2 cellular contexts compared by ENCODE assay signal in genomic region chr17:82702161-82702932, GRCh38.
TF ChIP-seq lines count a peak whose summit lies in the region.

No MANE protein-coding gene starts in this region.

TF ChIP-seq in A549, 52 proteins besides CTCF, POLR2A, EP300 and RAD21:
- TF ChIP-seq SMC3 (IDR thresholded peaks at IDR 0.05): 0 out of 3 replicates have a peak, but pooled peaks have one; percentile 19
- no peak for TF ChIP-seq RARB (CRISPR knock-in tag; IDR thresholded peaks at IDR 0.05)
- no peak for TF ChIP-seq E2F6 (IDR thresholded peaks at IDR 0.05; ENCODE audit: borderline replicate concordance, low read depth)
- TF ChIP-seq HOXB13 (CRISPR knock-in tag; IDR thresholded peaks at IDR 0.05; ENCODE audit: low read depth): no peak

TF ChIP-seq in IMR-90, 13 proteins besides CTCF, POLR2A, EP300 and RAD21:
- no peak for TF ChIP-seq MAZ (IDR thresholded peaks at IDR 0.05; ENCODE audit: borderline replicate concordance, low read depth, low read length)
- no peak for TF ChIP-seq SMC3 (IDR thresholded peaks at IDR 0.05; ENCODE audit: low read depth, low read length)
- TF ChIP-seq CHD1 (IDR thresholded peaks at IDR 0.05; ENCODE audit: low read depth, low read length): no peak
- TF ChIP-seq, protein P1, sequence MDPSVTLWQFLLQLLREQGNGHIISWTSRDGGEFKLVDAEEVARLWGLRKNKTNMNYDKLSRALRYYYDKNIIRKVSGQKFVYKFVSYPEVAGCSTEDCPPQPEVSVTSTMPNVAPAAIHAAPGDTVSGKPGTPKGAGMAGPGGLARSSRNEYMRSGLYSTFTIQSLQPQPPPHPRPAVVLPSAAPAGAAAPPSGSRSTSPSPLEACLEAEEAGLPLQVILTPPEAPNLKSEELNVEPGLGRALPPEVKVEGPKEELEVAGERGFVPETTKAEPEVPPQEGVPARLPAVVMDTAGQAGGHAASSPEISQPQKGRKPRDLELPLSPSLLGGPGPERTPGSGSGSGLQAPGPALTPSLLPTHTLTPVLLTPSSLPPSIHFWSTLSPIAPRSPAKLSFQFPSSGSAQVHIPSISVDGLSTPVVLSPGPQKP (IDR thresholded peaks at IDR 0.05; ENCODE audit: borderline replicate concordance, low read depth, low read length): no peak
